In genomic region chr18:46877329-46877987, GRCh38 we compare ENCODE assay signal across 1 cellular context.
TF ChIP-seq lines count a peak whose summit lies in the region.

No MANE protein-coding gene starts in this region.

TF ChIP-seq in K562, 482 proteins besides CTCF, POLR2A, EP300 and RAD21:
- TF ChIP-seq ZNF561 (CRISPR knock-in tag; conservative IDR thresholded peaks at IDR 0.05) = peak; percentile 62; the same call in 1 of the 2 replicates
- peak; percentile 46; the same call in 1 of the 2 replicates for TF ChIP-seq TRIM28 (IDR thresholded peaks at IDR 0.05)
- no peak for TF ChIP-seq TFAM (CRISPR knock-in tag; conservative IDR thresholded peaks at IDR 0.05)
- TF ChIP-seq, protein P1, sequence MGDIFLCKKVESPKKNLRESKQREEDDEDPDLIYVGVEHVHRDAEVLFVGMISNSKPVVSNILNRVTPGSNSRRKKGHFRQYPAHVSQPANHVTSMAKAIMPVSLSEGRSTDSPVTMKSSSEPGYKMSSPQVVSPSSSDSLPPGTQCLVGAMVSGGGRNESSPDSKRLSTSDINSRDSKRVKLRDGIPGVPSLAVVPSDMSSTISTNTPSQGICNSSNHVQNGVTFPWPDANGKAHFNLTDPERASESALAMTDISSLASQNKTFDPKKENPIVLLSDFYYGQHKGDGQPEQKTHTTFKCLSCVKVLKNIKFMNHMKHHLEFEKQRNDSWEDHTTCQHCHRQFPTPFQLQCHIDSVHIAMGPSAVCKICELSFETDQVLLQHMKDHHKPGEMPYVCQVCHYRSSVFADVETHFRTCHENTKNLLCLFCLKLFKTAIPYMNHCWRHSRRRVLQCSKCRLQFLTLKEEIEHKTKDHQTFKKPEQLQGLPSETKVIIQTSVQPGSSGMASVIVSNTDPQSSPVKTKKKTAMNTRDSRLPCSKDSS (IDR thresholded peaks at IDR 0.05; ENCODE audit: low read depth, partially characterized antibody) = peak; percentile 39
- no peak for TF ChIP-seq ZNF280B (CRISPR knock-in tag; IDR thresholded peaks at IDR 0.05)
- TF ChIP-seq SMARCA5 (IDR thresholded peaks at IDR 0.05) = no peak
- TF ChIP-seq CBX3 (IDR thresholded peaks at IDR 0.05; ENCODE audit: borderline replicate concordance in 1 of 2, low read length in 2 of 2) = peak in 1 of 2 experiments; percentile 89; a peak in 1 of 3 replicates
- TF ChIP-seq ZBTB33 (CRISPR knock-in tag; IDR thresholded peaks at IDR 0.05) = peak; percentile 67; the same call in 1 of the 2 replicates
- TF ChIP-seq CC2D1A (IDR thresholded peaks at IDR 0.05) = no peak
- peak; percentile 74; the same call in 1 of the 2 replicates for TF ChIP-seq CBX5 (IDR thresholded peaks at IDR 0.05; ENCODE audit: borderline replicate concordance, low read depth)
